27 cellular contexts compared by ENCODE assay signal in genomic region chr20:61585764-61586163, GRCh38.
"Had no signal": no experiment of that assay in that cellular context is flagged by ENCODE, and none has a peak within 500 bp of the region (broad histone marks: within the 10 kb centered on the region; RNA-seq: fewer than 3 reads in every experiment).

No MANE protein-coding gene starts in this region.

- ATAC-seq: activated CD8-positive, alpha-beta memory T cell treated with anti-CD3 and anti-CD28 coated beads, Interleukin-2, amount 10 ng/mL, durations not matched to agents 7 days and 5 days; activated CD8-positive, alpha-beta T cell treated with anti-CD3 and anti-CD28 coated beads, Interleukin-2, amount 10 ng/mL, durations not matched to agents 7 days and 5 days; activated naive CD8-positive, alpha-beta T cell treated with anti-CD3 and anti-CD28 coated beads, Interleukin-2, amount 50 U/mL, for 24 hours had no signal

- H3K27me3 ChIP-seq: ascending aorta had no signal

- H3K36me3 ChIP-seq: ascending aorta had no signal

- H3K4me3 ChIP-seq: ascending aorta had no signal

- H3K27ac ChIP-seq: ascending aorta had no signal

- DNase-seq: activated B cell treated with CpG ODN at 0.5 μM for 24 hours; activated CD4-positive, alpha-beta memory T cell treated with anti-CD3 and anti-CD28 coated beads, Interleukin-2, amount 10 ng/mL, durations not matched to agents 7 days and 5 days; activated CD4-positive, alpha-beta T cell treated with anti-CD3 and anti-CD28 coated beads for 4 hours; activated CD4-positive, alpha-beta T cell treated with anti-CD3 and anti-CD28 coated beads, Interleukin-2, amount 10 ng/mL, durations not matched to agents 24 days and 14 days; activated CD4-positive, alpha-beta T cell treated with anti-CD3 and anti-CD28 coated beads, Interleukin-2, amount 50 U/mL, for 1 hour; activated CD4-positive, alpha-beta T cell treated with anti-CD3 and anti-CD28 coated beads, Interleukin-2, amount 50 U/mL, for 4 hours; activated CD4-positive, CD25-positive, alpha-beta regulatory T cell treated with anti-CD3 and anti-CD28 coated beads, Interleukin-2, amount 50 U/mL, for 72 hours; activated CD8-positive, alpha-beta memory T cell treated with anti-CD3 and anti-CD28 coated beads for 24 hours; activated CD8-positive, alpha-beta memory T cell treated with anti-CD3 and anti-CD28 coated beads, Interleukin-2, amount 10 ng/mL, durations not matched to agents 7 days and 5 days; activated CD8-positive, alpha-beta memory T cell treated with anti-CD3 and anti-CD28 coated beads, Interleukin-2, amount 50 U/mL, for 48 hours; activated CD8-positive, alpha-beta T cell treated with anti-CD3 and anti-CD28 coated beads, Interleukin-2, amount 10 ng/mL, durations not matched to agents 7 days and 5 days; activated effector memory CD4-positive, alpha-beta T cell treated with Interleukin-2 at 50 U/mL for 16 hours; activated gamma-delta T cell; activated naive CD4-positive, alpha-beta T cell treated with anti-CD3 and anti-CD28 coated beads, Interleukin-2, amount 10 ng/mL, durations not matched to agents 7 days and 5 days; activated naive CD4-positive, alpha-beta T cell treated with Interleukin-2 at 50 U/mL for 16 hours; activated naive CD8-positive, alpha-beta T cell treated with anti-CD3 and anti-CD28 coated beads, Interleukin-2, amount 10 ng/mL, durations not matched to agents 7 days and 5 days; activated naive CD8-positive, alpha-beta T cell treated with anti-CD3 and anti-CD28 coated beads, Interleukin-2, amount 50 U/mL, for 24 hours; activated T-cell treated with anti-CD3 and anti-CD28 coated beads, Interleukin-2, amount 50 U/mL, for 24 hours; activated T-cell treated with anti-CD3 and anti-CD28 coated beads, Interleukin-2, amount 50 U/mL, for 48 hours; amygdala; anterior cingulate cortex; central memory CD4-positive, alpha-beta T cell; T-helper 2 cell; T-helper 9 cell had no signal

- H3K4me1 ChIP-seq: ascending aorta had no signal

- FAIRE-seq: colon, TTC549 had no signal

- H3K9me3 ChIP-seq: ascending aorta had no signal
